Comparison of ENCODE assay signal across 8 cellular contexts in the genomic region with DNA sequence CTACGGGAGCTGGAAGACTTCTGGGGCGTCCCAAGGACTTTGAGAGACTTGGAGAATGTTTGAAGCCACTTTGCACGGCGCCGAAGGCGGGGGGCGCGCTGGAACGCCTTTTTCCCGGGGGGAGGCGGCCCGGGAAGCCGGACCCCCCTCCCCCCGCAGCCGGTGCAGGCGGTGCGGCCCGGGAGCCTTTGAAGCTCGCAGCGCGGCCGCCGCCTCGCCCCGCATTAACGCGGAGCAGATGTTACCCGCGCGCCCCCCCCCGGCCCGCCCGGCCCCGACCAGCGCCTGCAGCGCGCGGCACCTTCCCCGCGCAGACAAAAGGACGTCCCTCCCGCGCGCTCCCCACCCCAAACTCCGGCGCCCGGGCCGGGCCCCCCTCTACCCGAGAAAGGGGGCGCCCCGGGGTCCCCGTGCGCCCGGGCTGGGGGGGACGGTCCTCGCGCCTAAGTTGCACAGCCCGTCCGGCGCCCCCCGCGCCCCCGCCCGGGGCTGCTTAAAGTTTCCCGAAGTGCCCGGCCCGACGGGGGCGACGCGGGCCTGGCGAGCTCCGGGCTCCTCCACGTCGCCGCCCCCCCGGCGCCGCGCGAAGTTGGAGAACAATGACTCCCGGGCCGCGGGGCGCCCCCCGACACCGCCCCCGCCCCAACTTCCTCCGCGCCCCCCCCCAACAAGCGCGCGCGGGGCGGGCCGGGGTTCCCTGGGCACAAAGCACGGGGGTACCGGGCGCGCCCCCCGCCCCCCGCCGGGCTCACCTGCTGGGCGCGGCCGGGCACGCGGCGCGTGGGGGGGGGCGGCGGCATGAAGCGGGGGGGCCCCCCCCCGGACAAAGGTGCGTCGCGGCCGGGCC. TPM values are rescaled to one million over a fixed set of nuclear protein-coding genes. Genes with fewer than 3 reads are reported as not detected.
DNase-seq lines count a peak whose midpoint lies in the region; ATAC-seq and TF ChIP-seq lines count a peak whose summit lies in the region.

No MANE protein-coding gene starts in this region.

- H3K4me3 Mint-ChIP-seq in natural killer cell treated with Interleukin-12 subunit alpha and Interleukin-12 subunit beta and Interleukin-15 and Interleukin-18, amount 100 ng/mL, for 72 hours, result peak overlapping the region; percentile 82

- H3K4me1 ChIP-seq in KMS-11 (ENCODE audit: low read depth, poor library complexity, severe bottlenecking), result peaks cover 27% of the 10 kb centered on the region

- H2AFZ ChIP-seq in KMS-11 (ENCODE audit: low read depth), result peak overlapping the region; percentile 34

- no peak for TF ChIP-seq CTCF in KMS-11 (conservative IDR thresholded peaks at IDR 0.05; ENCODE audit: low read depth, low read length)

- peak; percentile 44 for DNase-seq in EH (ENCODE audit: low read depth)
- peak; percentile 72 for DNase-seq in activated CD8-positive, alpha-beta memory T cell treated with anti-CD3 and anti-CD28 coated beads, Interleukin-2, amount 50 U/mL, for 48 hours
- peak; percentile 76 to 84 for DNase-seq in erythroblast (lab: John Stamatoyannopoulos, UW)
- peak; percentile 63 for DNase-seq in natural killer cell treated with Interleukin-12 subunit alpha and Interleukin-12 subunit beta and Interleukin-15 and Interleukin-18, amount 100 ng/mL, for 72 hours (ENCODE audit: low spot score)
- DNase-seq in globus pallidus (ENCODE audit: low spot score), result no peak

- H3K27me3 Mint-ChIP-seq in natural killer cell treated with Interleukin-12 subunit alpha and Interleukin-12 subunit beta and Interleukin-15 and Interleukin-18, amount 100 ng/mL, for 72 hours, result no peaks in the 10 kb centered on the region

- 0 out of 2 replicates have a peak, but pooled peaks cover 5% of the 10 kb centered on the region for H4K20me1 ChIP-seq in KMS-11 (ENCODE audit: insufficient read depth)

- H3K4me3 ChIP-seq in KMS-11 (IDR thresholded peaks at IDR 0.05; ENCODE audit: insufficient read depth, low read depth, low read length), result no peak overlapping the region

- no peak for ATAC-seq in natural killer cell treated with Interleukin-12 subunit alpha and Interleukin-12 subunit beta and Interleukin-15 and Interleukin-18, amount 100 ng/mL, for 72 hours
- ATAC-seq in HG03159 (IDR thresholded peaks at IDR 0.05; ENCODE audit: unreplicated experiment), result no peak
- no peak for ATAC-seq in HG02759 (IDR thresholded peaks at IDR 0.05; ENCODE audit: unreplicated experiment)

- H3K27ac Mint-ChIP-seq in natural killer cell treated with Interleukin-12 subunit alpha and Interleukin-12 subunit beta and Interleukin-15 and Interleukin-18, amount 100 ng/mL, for 72 hours, result peak overlapping the region; percentile 63 to 79

- peaks cover 13 to 18% of the 10 kb centered on the region in 2 donors for H3K4me1 Mint-ChIP-seq in natural killer cell treated with Interleukin-12 subunit alpha and Interleukin-12 subunit beta and Interleukin-15 and Interleukin-18, amount 100 ng/mL, for 72 hours (ENCODE audit: low read depth in 2 of 2)

- peak overlapping the region; percentile 100 for H3K4me2 ChIP-seq in KMS-11

- TF ChIP-seq POLR2A in erythroblast (IDR thresholded peaks at IDR 0.05; ENCODE audit: low read length), result peak; percentile 35

- no peaks in the 10 kb centered on the region for H3K36me3 Mint-ChIP-seq in natural killer cell treated with Interleukin-12 subunit alpha and Interleukin-12 subunit beta and Interleukin-15 and Interleukin-18, amount 100 ng/mL, for 72 hours

- peaks cover 4% of the 10 kb centered on the region; the same call in 1 of the 2 replicates for H3K27me3 ChIP-seq in KMS-11 (ENCODE audit: insufficient read depth, low read depth)

- peak overlapping the region; percentile 57 for H3K27ac ChIP-seq in KMS-11

- H3K36me3 ChIP-seq in KMS-11 (ENCODE audit: insufficient read depth), result no peaks in the 10 kb centered on the region

- no peaks in the 10 kb centered on the region for H3K9me3 Mint-ChIP-seq in natural killer cell treated with Interleukin-12 subunit alpha and Interleukin-12 subunit beta and Interleukin-15 and Interleukin-18, amount 100 ng/mL, for 72 hours

- peak overlapping the region; percentile 71 for H3K9ac ChIP-seq in KMS-11

- H3K79me2 ChIP-seq in KMS-11 (ENCODE audit: insufficient read depth, low read depth), result peaks cover 28% of the 10 kb centered on the region

RNA-seq across cellular contexts. Expression of a gene that starts 0.6 kb away (rescaled TPM):
- total RNA-seq in natural killer cell treated with Interleukin-12 subunit alpha and Interleukin-12 subunit beta and Interleukin-15 and Interleukin-18, amount 100 ng/mL, for 72 hours, result 10 to 100 TPM; 60.4 to 87.9 TPM

RNA-seq across cellular contexts. Expression of a gene that starts 46.5 kb away (rescaled TPM):
- 100 to 1,000 TPM; 179 to 184 TPM for total RNA-seq in natural killer cell treated with Interleukin-12 subunit alpha and Interleukin-12 subunit beta and Interleukin-15 and Interleukin-18, amount 100 ng/mL, for 72 hours

RNA-seq across cellular contexts. Expression of a gene that starts 59.1 kb away (rescaled TPM):
- total RNA-seq in natural killer cell treated with Interleukin-12 subunit alpha and Interleukin-12 subunit beta and Interleukin-15 and Interleukin-18, amount 100 ng/mL, for 72 hours, result 100 to 1,000 TPM in 1 of 2 donors, 10 to 100 TPM in 1; 92.5 to 233 TPM
